In genomic region chr9:129568560-129569505, GRCh38 we compare ENCODE assay signal across 8 cellular contexts. TPM values are rescaled to one million over a fixed set of nuclear protein-coding genes. Genes with fewer than 3 reads are reported as not detected.
DNase-seq lines count a peak whose midpoint lies in the region; ATAC-seq and TF ChIP-seq lines count a peak whose summit lies in the region.

No MANE protein-coding gene starts in this region.

- H3K4me3 ChIP-seq in RWPE2 (ENCODE audit: severe bottlenecking), result peak overlapping the region; percentile 28
- H3K4me3 ChIP-seq in colonic mucosa, result peak overlapping the region; percentile 37
- peak overlapping the region; percentile 19 for H3K4me3 ChIP-seq in lung
- H3K4me3 ChIP-seq in thyroid gland (replicated peaks in 1 of 3), result peak overlapping the region in 2 of 3 donors; percentile 9 to 37

- no peak for ATAC-seq in RWPE2 (ENCODE audit: low read depth)
- no peak for ATAC-seq in lung (ENCODE audit: insufficient read depth, low FRiP score)
- ATAC-seq in HG02588 (IDR thresholded peaks at IDR 0.05; ENCODE audit: unreplicated experiment), result no peak

- TF ChIP-seq CTCF in RWPE2 (IDR thresholded peaks at IDR 0.05; ENCODE audit: poor library complexity, severe bottlenecking) (no peak), colonic mucosa (IDR thresholded peaks at IDR 0.05) (no peak), lung (IDR thresholded peaks at IDR 0.05; ENCODE audit: control extremely low read depth, extremely low read depth) (no peak), thyroid gland (IDR thresholded peaks at IDR 0.05) (no peak)

- WGBS in lung, 2 donors, result 3 to 4% methylated on average over 59 to 92 of the region's 92 CpGs
- 4 to 9% methylated on average over 22 to 28 of the region's 92 CpGs for WGBS in thyroid gland, 2 donors

- DNase-seq in EL (peak; percentile 41), RWPE2 (ENCODE audit: low spot score) (no peak), colonic mucosa (peak; percentile 54), lung (ENCODE audit: low spot score) (no peak), thyroid gland (peak; percentile 48 to 61), NCI-H1048 (lab: John Stamatoyannopoulos, UW) (no peak)
- no peak for DNase-seq in central memory CD4-positive, alpha-beta T cell

- H3K27me3 ChIP-seq in RWPE2 (ENCODE audit: insufficient read depth, poor library complexity, severe bottlenecking), result peaks cover 5% of the 10 kb centered on the region
- H3K27me3 ChIP-seq in colonic mucosa, result peaks cover 11% of the 10 kb centered on the region
- no peaks in the 10 kb centered on the region for H3K27me3 ChIP-seq in lung (ENCODE audit: control insufficient read depth, insufficient read depth)
- no peaks in the 10 kb centered on the region for H3K27me3 ChIP-seq in thyroid gland

- H3K9ac ChIP-seq in colonic mucosa (ENCODE audit: low read depth in 2 of 2, low read length in 2 of 2), result peak overlapping the region in 1 of 2 donors; percentile 66

- no peak for TF ChIP-seq POLR2A in thyroid gland (IDR thresholded peaks at IDR 0.05)

- H3K4me1 ChIP-seq in RWPE2 (ENCODE audit: insufficient read depth, poor library complexity, severe bottlenecking) (peaks cover 14% of the 10 kb centered on the region), colonic mucosa (no peaks in the 10 kb centered on the region), lung (ENCODE audit: control insufficient read depth in 2 of 2, insufficient read depth in 2 of 2, low read length in 2 of 2) (peaks cover 0 to 13% of the 10 kb centered on the region in 2 donors), thyroid gland (peaks cover 22 to 43% of the 10 kb centered on the region in 2 donors)

- H3K27ac ChIP-seq in RWPE2 (ENCODE audit: poor library complexity, severe bottlenecking) (no peak overlapping the region), colonic mucosa (peak overlapping the region; percentile 44), lung (ENCODE audit: low read depth in 1 of 2, low read length in 1 of 2) (peak overlapping the region in 1 of 2 donors; percentile 2), thyroid gland (peak overlapping the region; percentile 64 to 92 (median 77))

- H3K9me3 ChIP-seq in RWPE2 (ENCODE audit: severe bottlenecking) (no peaks in the 10 kb centered on the region), colonic mucosa (no peaks in the 10 kb centered on the region), lung (ENCODE audit: control insufficient read depth in 2 of 2, insufficient read depth in 1 of 2, low read length in 1 of 2) (no peaks in the 10 kb centered on the region), thyroid gland (no peaks in the 10 kb centered on the region)

- intact Hi-C loops in colonic mucosa (cut with DNase I) (no loop called here), thyroid gland (cut with DNase I) (no loop called here)

- no peaks in the 10 kb centered on the region for H3K36me3 ChIP-seq in RWPE2 (ENCODE audit: low read depth)
- H3K36me3 ChIP-seq in colonic mucosa, result no peaks in the 10 kb centered on the region
- H3K36me3 ChIP-seq in lung (ENCODE audit: control insufficient read depth in 2 of 2, insufficient read depth in 2 of 2, low read length in 2 of 2), result no peaks in the 10 kb centered on the region
- no peaks in the 10 kb centered on the region for H3K36me3 ChIP-seq in thyroid gland

RNA-seq across cellular contexts. Expression of gene C9orf50, which starts 52.1 kb away (rescaled TPM):
- total RNA-seq in colonic mucosa (not detected), lung (under 1 TPM; 0.15 to 0.28 TPM), thyroid gland (not detected)
- polyA plus RNA-seq in lung, result not detected

RNA-seq across cellular contexts. Expression of gene NTMT1, which starts 57.1 kb away (rescaled TPM):
- total RNA-seq in colonic mucosa, result 10 to 100 TPM; 25.3 to 50.2 TPM
- 10 to 100 TPM; 14.3 to 30.1 TPM for total RNA-seq in lung
- 10 to 100 TPM; 36.3 to 54.7 TPM for polyA plus RNA-seq in lung
- 10 to 100 TPM; 19.6 to 28.4 (median 22.6) TPM for total RNA-seq in thyroid gland

Comparison
In these comparisons a context has a peak if more than half of its experiments do, and no peak if none do; other contexts are left out.
1. DNase-seq: peak in EL (single experiment), colonic mucosa (single experiment) and thyroid gland (2 of 2); none in RWPE2 (single experiment), lung (single experiment), central memory CD4-positive, alpha-beta T cell (single experiment) and NCI-H1048 (single experiment).
2. Peak in every context shown above with its lines, with median percentiles within 50 percentile points of each other: H3K4me3 ChIP-seq.